ENCODE assay signal across 16 cellular contexts in genomic region chr4:19707876-19708275, GRCh38.
DNase-seq lines count a peak whose midpoint lies in the region; ATAC-seq, FAIRE-seq and TF ChIP-seq lines count a peak whose summit lies in the region.
"Had no signal": no experiment of that assay in that cellular context is flagged by ENCODE, and none has a peak within 500 bp of the region (broad histone marks: within the 10 kb centered on the region; RNA-seq: fewer than 3 reads in every experiment).

No MANE protein-coding gene starts in this region.

- H3K4me3 Mint-ChIP-seq in glutamatergic neuron (ENCODE audit: unreplicated experiment): no peak overlapping the region
- H3K4me3 Mint-ChIP-seq: B cell; CD4-positive, alpha-beta T cell had no signal

- dilution Hi-C loops in endothelial cell of umbilical vein (cut with MboI; ENCODE audit: extremely low pct_ligation_motif_present, low sequenced_read_pairs): no loop called here

- H3K9me3 Mint-ChIP-seq in glutamatergic neuron (ENCODE audit: unreplicated experiment): no peaks in the 10 kb centered on the region

- no peaks in the 10 kb centered on the region for H3K27me3 ChIP-seq in endothelial cell of umbilical vein (ENCODE audit: control insufficient read depth in 2 of 2, insufficient read depth in 2 of 2, low read length in 2 of 2)

- ATAC-seq in activated CD4-positive, CD25-positive, alpha-beta regulatory T cell treated with anti-CD3 and anti-CD28 coated beads, Interleukin-2, amount 50 U/mL, for 24 hours: no peak
- ATAC-seq: HepG2 had no signal

- POLR2A ChIA-PET in endothelial cell of umbilical vein (lab: Charles Lee): no interaction called here

- H3K9me1 ChIP-seq in endothelial cell of umbilical vein (replicated peaks; ENCODE audit: control insufficient read depth, extremely low read depth, insufficient read depth, low read length): no peaks in the 10 kb centered on the region

- intact Hi-C loops in endothelial cell of umbilical vein (cut with micrococcal nuclease): no loop called here

- H3K36me3 ChIP-seq in endothelial cell of umbilical vein (ENCODE audit: control insufficient read depth in 2 of 2, extremely low read depth in 1 of 2, insufficient read depth in 2 of 2, low read length in 2 of 2): no peaks in the 10 kb centered on the region
- H3K36me3 ChIP-seq: HAP-1 had no signal

- H3K4me1 Mint-ChIP-seq in glutamatergic neuron (ENCODE audit: low read depth, unreplicated experiment): no peaks in the 10 kb centered on the region

- no peak overlapping the region for H2AFZ ChIP-seq in endothelial cell of umbilical vein (ENCODE audit: low read depth, low read length)

- H3K4me1 ChIP-seq in endothelial cell of umbilical vein (ENCODE audit: control insufficient read depth, extremely low read depth, insufficient read depth, low read length): peaks cover 13% of the 10 kb centered on the region
- H3K4me1 ChIP-seq: HAP-1 had no signal

- no peaks in the 10 kb centered on the region for H3K9me3 ChIP-seq in endothelial cell of umbilical vein (replicated peaks; ENCODE audit: control insufficient read depth, insufficient read depth, low read length)
- H3K9me3 ChIP-seq: HAP-1 had no signal

- TF ChIP-seq CTCF in endothelial cell of umbilical vein (IDR thresholded peaks at IDR 0.05; ENCODE audit: extremely low read depth in 1 of 2, insufficient read depth in 1 of 2, low read depth in 1 of 2, low read length in 2 of 2) (no peak), glutamatergic neuron (IDR thresholded peaks at IDR 0.05; ENCODE audit: partially characterized antibody, unreplicated experiment) (no peak)

- H3K27me3 Mint-ChIP-seq in glutamatergic neuron (ENCODE audit: unreplicated experiment): no peaks in the 10 kb centered on the region
- H3K27me3 Mint-ChIP-seq: B cell; CD4-positive, alpha-beta T cell had no signal

- no peaks in the 10 kb centered on the region for H4K20me1 ChIP-seq in endothelial cell of umbilical vein (replicated peaks; ENCODE audit: control insufficient read depth, extremely low read depth, insufficient read depth, low read length)

- no peaks in the 10 kb centered on the region for H3K36me3 Mint-ChIP-seq in glutamatergic neuron (ENCODE audit: unreplicated experiment)

- BruUV-seq in endothelial cell of umbilical vein (replicated peaks; lab: Mats Ljungman, UMichigan): no TSS peak

- H3K9ac ChIP-seq in endothelial cell of umbilical vein (replicated peaks; ENCODE audit: extremely low read depth, insufficient read depth, low read length): no peak overlapping the region

- peak; percentile 95 for DNase-seq in DMS53 treated with DMSO at 0.1 percent for 48 hours (lab: John Stamatoyannopoulos, UW; ENCODE audit: unreplicated experiment)
- DNase-seq in NCI-H526 treated with DMSO at 0.1 percent for 48 hours (lab: John Stamatoyannopoulos, UW): peak; percentile 69
- DNase-seq in endothelial cell of umbilical vein (ENCODE audit: low read depth, low spot score): no peak
- DNase-seq in glutamatergic neuron: no peak
- no peak for DNase-seq in NCI-H82 treated with DMSO at 0.1 percent for 48 hours (lab: John Stamatoyannopoulos, UW; ENCODE audit: unreplicated experiment)
- DNase-seq in erythroblast (lab: John Stamatoyannopoulos, UW): no peak
- DNase-seq: C1 segment of cervical spinal cord; CD4-positive, alpha-beta T cell; DND-41 had no signal

- no peak overlapping the region for H3K27ac Mint-ChIP-seq in glutamatergic neuron (ENCODE audit: unreplicated experiment)
- H3K27ac Mint-ChIP-seq: B cell; CD4-positive, alpha-beta T cell had no signal

- no peak overlapping the region for H3K4me2 ChIP-seq in endothelial cell of umbilical vein (ENCODE audit: insufficient read depth, low read length)

- no peak overlapping the region for H3K27ac ChIP-seq in endothelial cell of umbilical vein (ENCODE audit: insufficient read depth, low read depth, low read length)

- no peaks in the 10 kb centered on the region for H3K79me2 ChIP-seq in endothelial cell of umbilical vein (ENCODE audit: control insufficient read depth, insufficient read depth, low read length)

- no peak overlapping the region for H3K4me3 ChIP-seq in endothelial cell of umbilical vein (replicated peaks in 1 of 3; ENCODE audit: insufficient read depth in 1 of 3, low read depth in 1 of 3, low read length in 3 of 3)
- H3K4me3 ChIP-seq: HAP-1 had no signal

- CTCF ChIA-PET in endothelial cell of umbilical vein (lab: Charles Lee): no interaction called here

- no peak for FAIRE-seq in endothelial cell of umbilical vein (lab: Jason Lieb, UNC)
- FAIRE-seq: A204.1, H1, HepG2, HTR-8/SVneo had no signal

- TF ChIP-seq POLR2A in endothelial cell of umbilical vein (IDR thresholded peaks at IDR 0.05; ENCODE audit: low read depth, low read length) (no peak), erythroblast (IDR thresholded peaks at IDR 0.05; ENCODE audit: low read length) (no peak)

TF ChIP-seq in endothelial cell of umbilical vein, 7 proteins besides CTCF, POLR2A, EP300 and RAD21:
- TF ChIP-seq MYC (IDR thresholded peaks at IDR 0.05; ENCODE audit: low read depth, low read length): no peak
- no peak for TF ChIP-seq JUN (IDR thresholded peaks at IDR 0.05; ENCODE audit: borderline replicate concordance, insufficient read depth, insufficient read length, low read depth)
- TF ChIP-seq FOS (IDR thresholded peaks at IDR 0.05; ENCODE audit: borderline replicate concordance, insufficient read depth, low read length): peak; percentile 18
- no peak for TF ChIP-seq MAX (IDR thresholded peaks at IDR 0.05; ENCODE audit: insufficient read depth, insufficient read length)
- TF ChIP-seq GATA2 (IDR thresholded peaks at IDR 0.05; ENCODE audit: insufficient read depth, insufficient read length, low read depth, low read length): peak; percentile 9
- no peak for TF ChIP-seq POLR2AphosphoS5 (IDR thresholded peaks at IDR 0.05; ENCODE audit: insufficient read depth, low read depth, low read length)
- no peak for TF ChIP-seq EZH2 (IDR thresholded peaks at IDR 0.05; ENCODE audit: borderline replicate concordance, low read depth, low read length, severe bottlenecking)

Comparison
In these comparisons a context has a peak if more than half of its experiments do, and no peak if none do; other contexts are left out.
1. DNase-seq: peak in DMS53 treated with DMSO at 0.1 percent for 48 hours (single experiment) and NCI-H526 treated with DMSO at 0.1 percent for 48 hours (single experiment); none in endothelial cell of umbilical vein (single experiment), glutamatergic neuron (single experiment), NCI-H82 treated with DMSO at 0.1 percent for 48 hours (single experiment) and erythroblast (0 of 2).